17 cellular contexts compared by ENCODE assay signal in genomic region chrX:40102393-40103381, GRCh38. TPM values are rescaled to one million over a fixed set of nuclear protein-coding genes. Genes with fewer than 3 reads are reported as not detected.
A peak's percentile ranks its signal among the peaks of the same experiment; 100 is the strongest.
DNase-seq lines count a peak whose midpoint lies in the region; ATAC-seq and TF ChIP-seq lines count a peak whose summit lies in the region.
"Had no signal": no experiment of that assay in that cellular context is flagged by ENCODE, and none has a peak within 500 bp of the region (broad histone marks: within the 10 kb centered on the region; RNA-seq: fewer than 3 reads in every experiment).

No MANE protein-coding gene starts in this region.

- no peaks in the 10 kb centered on the region for H3K9me3 Mint-ChIP-seq in activated T-cell treated with anti-CD3 and anti-CD28 coated beads, Interleukin-2, amount 50 U/mL, for 24 hours
- H3K9me3 Mint-ChIP-seq in brain: peaks cover 0 to 4% (median 0%) of the 10 kb centered on the region in 5 experiments
- peaks cover 0 to 13% (median 0%) of the 10 kb centered on the region in 8 donors for H3K9me3 Mint-ChIP-seq in CD4-positive, alpha-beta memory T cell
- H3K9me3 Mint-ChIP-seq: activated CD4-positive, alpha-beta T cell treated with anti-CD3 and anti-CD28 coated beads, Interleukin-2, amount 10 ng/mL, durations not matched to agents 7 days and 5 days; activated naive CD4-positive, alpha-beta T cell treated with anti-CD3 and anti-CD28 coated beads, Interleukin-2, amount 50 U/mL, for 24 hours had no signal

- peaks cover 3% of the 10 kb centered on the region for H3K36me3 Mint-ChIP-seq in activated T-cell treated with anti-CD3 and anti-CD28 coated beads, Interleukin-2, amount 50 U/mL, for 24 hours (ENCODE audit: low read depth)
- no peaks in the 10 kb centered on the region for H3K36me3 Mint-ChIP-seq in brain
- peaks cover 0 to 3% of the 10 kb centered on the region in 2 donors for H3K36me3 Mint-ChIP-seq in CD4-positive, alpha-beta memory T cell
- H3K36me3 Mint-ChIP-seq: activated naive CD4-positive, alpha-beta T cell treated with anti-CD3 and anti-CD28 coated beads, Interleukin-2, amount 50 U/mL, for 24 hours had no signal

- no peak for TF ChIP-seq CTCF in brain (conservative IDR thresholded peaks at IDR 0.05)

- intact Hi-C loops in CD4-positive, alpha-beta memory T cell (cut with micrococcal nuclease): no loop called here
- intact Hi-C loops in aorta (cut with DNase I): no loop called here

- no peak overlapping the region for H3K4me3 Mint-ChIP-seq in activated T-cell treated with anti-CD3 and anti-CD28 coated beads, Interleukin-2, amount 50 U/mL, for 24 hours
- H3K4me3 Mint-ChIP-seq in brain: peak overlapping the region in 4 of 5 experiments; percentile 39 to 81 (median 72)
- peak overlapping the region in 3 of 8 donors; percentile 15 to 43 (median 17) for H3K4me3 Mint-ChIP-seq in CD4-positive, alpha-beta memory T cell
- H3K4me3 Mint-ChIP-seq: activated CD4-positive, alpha-beta T cell treated with anti-CD3 and anti-CD28 coated beads, Interleukin-2, amount 10 ng/mL, durations not matched to agents 7 days and 5 days; activated naive CD4-positive, alpha-beta T cell treated with anti-CD3 and anti-CD28 coated beads, Interleukin-2, amount 50 U/mL, for 24 hours; CD14-positive monocyte had no signal

- no peaks in the 10 kb centered on the region for H3K27me3 ChIP-seq in CD4-positive, alpha-beta memory T cell (ENCODE audit: insufficient read depth, low read length)
- H3K27me3 ChIP-seq in aorta (ENCODE audit: control insufficient read depth in 1 of 2, insufficient read depth in 2 of 2, low read length in 1 of 2): peaks cover 0 to 1% of the 10 kb centered on the region in 2 donors

- H3K27ac ChIP-seq in mesodermal cell (ENCODE audit: low read depth, low read length, severe bottlenecking) (no peak overlapping the region), aorta (ENCODE audit: low read depth in 1 of 2, low read length in 2 of 2) (no peak overlapping the region)
- H3K27ac ChIP-seq in CD4-positive, alpha-beta memory T cell (ENCODE audit: low read depth, low read length): no peak overlapping the region
- H3K27ac ChIP-seq: PC-9 had no signal

- peak overlapping the region; percentile 8 for H3K27ac Mint-ChIP-seq in activated T-cell treated with anti-CD3 and anti-CD28 coated beads, Interleukin-2, amount 50 U/mL, for 24 hours
- H3K27ac Mint-ChIP-seq in brain: peak overlapping the region in 3 of 5 experiments; percentile 56 to 97 (median 85)
- H3K27ac Mint-ChIP-seq in CD4-positive, alpha-beta memory T cell: no peak overlapping the region
- H3K27ac Mint-ChIP-seq: activated CD4-positive, alpha-beta T cell treated with anti-CD3 and anti-CD28 coated beads, Interleukin-2, amount 10 ng/mL, durations not matched to agents 7 days and 5 days; activated naive CD4-positive, alpha-beta T cell treated with anti-CD3 and anti-CD28 coated beads, Interleukin-2, amount 50 U/mL, for 24 hours; CD14-positive monocyte had no signal

- H3K4me1 ChIP-seq in mesodermal cell (ENCODE audit: control insufficient read depth, insufficient read depth, low read length, poor library complexity, severe bottlenecking) (peaks cover 31% of the 10 kb centered on the region), aorta (ENCODE audit: control insufficient read depth in 1 of 2, insufficient read depth in 2 of 2, low read length in 2 of 2) (no peaks in the 10 kb centered on the region)
- peaks cover 20% of the 10 kb centered on the region for H3K4me1 ChIP-seq in CD4-positive, alpha-beta memory T cell (ENCODE audit: insufficient read depth, low read length)

- H3K36me3 ChIP-seq in mesodermal cell (ENCODE audit: control insufficient read depth, insufficient read depth, low read length) (no peaks in the 10 kb centered on the region), aorta (ENCODE audit: control insufficient read depth in 1 of 2, insufficient read depth in 2 of 2, low read length in 1 of 2) (no peaks in the 10 kb centered on the region)
- H3K36me3 ChIP-seq in CD4-positive, alpha-beta memory T cell (ENCODE audit: insufficient read depth, low read length): no peaks in the 10 kb centered on the region

- peaks cover 58% of the 10 kb centered on the region for H3K27me3 Mint-ChIP-seq in activated T-cell treated with anti-CD3 and anti-CD28 coated beads, Interleukin-2, amount 50 U/mL, for 24 hours
- peaks cover 7% of the 10 kb centered on the region for H3K27me3 Mint-ChIP-seq in brain
- H3K27me3 Mint-ChIP-seq in CD4-positive, alpha-beta memory T cell: no peaks in the 10 kb centered on the region
- H3K27me3 Mint-ChIP-seq: activated naive CD4-positive, alpha-beta T cell treated with anti-CD3 and anti-CD28 coated beads, Interleukin-2, amount 50 U/mL, for 24 hours had no signal

- no peak for DNase-seq in activated T-cell treated with anti-CD3 and anti-CD28 coated beads, Interleukin-2, amount 50 U/mL, for 24 hours
- no peak for DNase-seq in activated T-cell treated with anti-CD3 and anti-CD28 coated beads, Interleukin-2, amount 50 U/mL, for 1 hour
- DNase-seq in NOMO-1 treated with dmso at 0.1 percent for 144 hours (lab: John Stamatoyannopoulos, UW; ENCODE audit: unreplicated experiment): no peak
- DNase-seq in CD4-positive, alpha-beta memory T cell: no peak
- no peak for DNase-seq in activated CD4-positive, alpha-beta T cell treated with anti-CD3 and anti-CD28 coated beads for 1 hour
- no peak for DNase-seq in aorta
- DNase-seq: activated CD4-positive, alpha-beta T cell treated with anti-CD3 and anti-CD28 coated beads, Interleukin-2, amount 10 ng/mL, durations not matched to agents 7 days and 5 days; cortex of kidney; DMS79 treated with DMSO at 0.1 percent for 48 hours; NCI-H146; NCI-H510A treated with DMSO at 0.1 percent for 48 hours; PC-9; SK-N-SH had no signal

- H3K9me3 ChIP-seq in mesodermal cell (ENCODE audit: control insufficient read depth, low read length) (no peaks in the 10 kb centered on the region), aorta (ENCODE audit: control insufficient read depth, low read length) (no peaks in the 10 kb centered on the region)
- no peaks in the 10 kb centered on the region for H3K9me3 ChIP-seq in CD4-positive, alpha-beta memory T cell (ENCODE audit: control insufficient read depth in 1 of 2, low read length in 2 of 2)
- H3K9me3 ChIP-seq: SK-N-SH had no signal

- POLR2A ChIA-PET in CD4-positive, alpha-beta memory T cell (lab: Charles Lee; ENCODE audit: partially characterized antibody): interaction anchor here (0.6 to 14.3 kb wide), 2 partner anchors 57 to 70 kb away, joined by 3 to 323 read pairs; no protein-coding TSS in a partner anchor

- WGBS in mesodermal cell (ENCODE audit: insufficient coverage in 2 of 2), 2 experiments: 0 to 3% methylated on average over 2 to 30 of the region's 65 CpGs
- WGBS in aorta, 2 donors: 60 to 96% methylated on average over 61 to 65 of the region's 65 CpGs

- peak overlapping the region; percentile 8 for H3K4me3 ChIP-seq in mesodermal cell (ENCODE audit: extremely low read depth, insufficient read depth, low read length, poor library complexity, severe bottlenecking)
- H3K4me3 ChIP-seq in CD4-positive, alpha-beta memory T cell (ENCODE audit: low read length in 2 of 2): no peak overlapping the region
- no peak overlapping the region for H3K4me3 ChIP-seq in aorta (ENCODE audit: low read length in 2 of 2)
- H3K4me3 ChIP-seq: PC-9 had no signal

- no peak for ATAC-seq in aorta (ENCODE audit: low FRiP score)

- CTCF ChIA-PET in CD4-positive, alpha-beta memory T cell (lab: Charles Lee; ENCODE audit: partially characterized antibody): interaction anchor here (0.6 kb wide), 1 partner anchor 248 kb away, joined by 3 read pairs; no protein-coding TSS in a partner anchor

- peaks cover 29% of the 10 kb centered on the region for H3K4me1 Mint-ChIP-seq in activated T-cell treated with anti-CD3 and anti-CD28 coated beads, Interleukin-2, amount 50 U/mL, for 24 hours (ENCODE audit: low read depth)
- H3K4me1 Mint-ChIP-seq in brain: peaks cover 58% of the 10 kb centered on the region
- H3K4me1 Mint-ChIP-seq in CD4-positive, alpha-beta memory T cell: peaks cover under 1 to 21% (median 12%) of the 10 kb centered on the region in 4 donors

RNA-seq across cellular contexts. Expression of gene BCOR, which starts 4.9 kb away (rescaled TPM):
- 41.6 TPM for polyA plus RNA-seq in brain (ENCODE audit: insufficient read depth, low read depth, low replicate concordance)
- polyA plus RNA-seq in mesodermal cell (2013, experiment 1 of 2): 21.2 TPM
- 19.5 TPM for polyA plus RNA-seq in mesodermal cell (2013, experiment 2 of 2)
- 10 to 100 TPM; 47.1 to 48.7 TPM for total RNA-seq in CD4-positive, alpha-beta memory T cell
- 1 to 10 TPM; 1.9 to 7.0 TPM for polyA plus RNA-seq in CD4-positive, alpha-beta memory T cell
- total RNA-seq in aorta: 10 to 100 TPM; 22.6 to 46.7 TPM
- polyA plus RNA-seq in aorta: 10 to 100 TPM in 1 of 2 donors, 1 to 10 TPM in 1; 8.3 to 12.2 TPM

Comparison
In these comparisons a context has a peak if more than half of its experiments do, and no peak if none do; other contexts are left out.
1. H3K27ac Mint-ChIP-seq: peak in activated T-cell treated with anti-CD3 and anti-CD28 coated beads, Interleukin-2, amount 50 U/mL, for 24 hours (single experiment) and brain (3 of 5); none in CD4-positive, alpha-beta memory T cell (0 of 7).